10 cellular contexts compared by ENCODE assay signal in genomic region chr11:44728491-44728910, GRCh38. TPM values are rescaled to one million over a fixed set of nuclear protein-coding genes. Genes with fewer than 3 reads are reported as not detected.
DNase-seq lines count a peak whose midpoint lies in the region; ATAC-seq and TF ChIP-seq lines count a peak whose summit lies in the region.
"Had no signal": no experiment of that assay in that cellular context is flagged by ENCODE, and none has a peak within 500 bp of the region (broad histone marks: within the 10 kb centered on the region; RNA-seq: fewer than 3 reads in every experiment).

No MANE protein-coding gene starts in this region.

- no peak overlapping the region for H2BK5ac ChIP-seq in IMR-90 (ENCODE audit: low read depth, low read length, poor library complexity, severe bottlenecking)

- H3K14ac ChIP-seq in IMR-90 (replicated peaks; ENCODE audit: low read depth, low read length): no peak overlapping the region

- H3K4me2 ChIP-seq in BLaER1: peak overlapping the region; percentile 100; the same call in 1 of the 2 replicates
- no peak overlapping the region; the same call in 1 of the 2 replicates for H3K4me2 ChIP-seq in IMR-90 (ENCODE audit: low read depth, low read length)

- H3K9me1 ChIP-seq in IMR-90 (ENCODE audit: insufficient read depth, low read length): no peaks in the 10 kb centered on the region

- no peak overlapping the region for H3K23ac ChIP-seq in IMR-90 (ENCODE audit: low read depth, low read length)

- intact Hi-C loops in IMR-90 (cut with micrococcal nuclease): loop anchor here (1.0 to 10.0 kb wide), 6 partner anchors 74 to 184 kb away; partner anchors contain the start of gene CD82

- ATAC-seq in IMR-90 (ENCODE audit: low read depth): no peak

- H3K4me1 ChIP-seq in BLaER1 (peaks cover 21% of the 10 kb centered on the region), IMR-90 (ENCODE audit: control insufficient read depth, insufficient read depth, low read length) (no peaks in the 10 kb centered on the region; the same call in 1 of the 2 replicates), endodermal cell (ENCODE audit: control insufficient read depth, insufficient read depth, low read length) (no peaks in the 10 kb centered on the region), neuron (ENCODE audit: insufficient read depth, low read length) (peaks cover 42% of the 10 kb centered on the region)

- TF ChIP-seq RAD21 in IMR-90 (IDR thresholded peaks at IDR 0.05; ENCODE audit: low read length): no peak

- TF ChIP-seq POLR2A in IMR-90 (IDR thresholded peaks at IDR 0.05; ENCODE audit: low read depth, low read length): no peak

- peaks cover 3% of the 10 kb centered on the region for H3K36me3 Mint-ChIP-seq in endodermal cell (ENCODE audit: low read depth)

- H3K4ac ChIP-seq in IMR-90 (ENCODE audit: low read depth, low read length): no peak overlapping the region

- no peak overlapping the region for H4K8ac ChIP-seq in IMR-90 (ENCODE audit: low read depth in 2 of 2, low read length in 2 of 2)

- H2AK5ac ChIP-seq in IMR-90 (ENCODE audit: low read depth, low read length): no peak overlapping the region

- CTCF ChIA-PET in IMR-90 (lab: Yijun Ruan, JAX): interaction anchor here (0.6 kb wide), 1 partner anchor 38 kb away, joined by 3 read pairs; no protein-coding TSS in a partner anchor

- H4K20me1 ChIP-seq in BLaER1 (peaks cover 6% of the 10 kb centered on the region; the same call in 1 of the 2 replicates), IMR-90 (ENCODE audit: insufficient read depth, low read length) (no peaks in the 10 kb centered on the region)

- H3K18ac ChIP-seq in IMR-90 (ENCODE audit: low read depth, low read length): no peak overlapping the region

- DNase-seq in IMR-90 (no peak), endodermal cell (peak; percentile 81), NCI-H345 treated with DMSO at 0.1 percent for 48 hours (lab: John Stamatoyannopoulos, UW; ENCODE audit: unreplicated experiment) (no peak), ACHN (no peak), DMS153 (lab: John Stamatoyannopoulos, UW) (no peak)
- no peak for DNase-seq in stimulated activated naive CD4-positive, alpha-beta T cell (lab: John Stamatoyannopoulos, UW)

- peaks cover 6% of the 10 kb centered on the region for H3K9me3 Mint-ChIP-seq in endodermal cell

- H3K9me3 ChIP-seq in BLaER1: no peaks in the 10 kb centered on the region
- peaks cover 3% of the 10 kb centered on the region for H3K9me3 ChIP-seq in IMR-90 (ENCODE audit: control insufficient read depth, insufficient read depth, low read length)
- H3K9me3 ChIP-seq in endodermal cell (ENCODE audit: control insufficient read depth, low read length): no peaks in the 10 kb centered on the region
- H3K9me3 ChIP-seq in neuron (ENCODE audit: low read length): no peaks in the 10 kb centered on the region
- H3K9me3 ChIP-seq: pancreas had no signal

- H3K56ac ChIP-seq in IMR-90 (ENCODE audit: extremely low read depth, insufficient read depth, low read length): no peak overlapping the region

- H3K36me3 ChIP-seq in BLaER1: no peaks in the 10 kb centered on the region
- H3K36me3 ChIP-seq in IMR-90 (ENCODE audit: control insufficient read depth, insufficient read depth, low read length): no peaks in the 10 kb centered on the region
- H3K36me3 ChIP-seq in endodermal cell (ENCODE audit: control insufficient read depth, insufficient read depth, low read length): no peaks in the 10 kb centered on the region
- no peaks in the 10 kb centered on the region for H3K36me3 ChIP-seq in neuron (ENCODE audit: insufficient read depth, low read length)
- H3K36me3 ChIP-seq: pancreas had no signal

- peak overlapping the region; percentile 70 for H3K4me3 Mint-ChIP-seq in endodermal cell

- H3K27ac ChIP-seq in BLaER1 (no peak overlapping the region), IMR-90 (ENCODE audit: insufficient read depth, low read length) (no peak overlapping the region), endodermal cell (ENCODE audit: low read depth, low read length) (peak overlapping the region; percentile 1)
- H3K27ac ChIP-seq: pancreas had no signal

- peak overlapping the region; percentile 16 for H3K27ac Mint-ChIP-seq in endodermal cell

- H2AFZ ChIP-seq in IMR-90 (replicated peaks; ENCODE audit: low read length, poor library complexity) (no peak overlapping the region), neuron (ENCODE audit: low read depth, low read length) (no peak overlapping the region)

- no peak overlapping the region for H2BK15ac ChIP-seq in IMR-90 (ENCODE audit: low read depth, low read length)

- H3K9ac ChIP-seq in BLaER1 (no peak overlapping the region), IMR-90 (ENCODE audit: low read depth, low read length) (no peak overlapping the region), endodermal cell (ENCODE audit: extremely low read depth, low read length, poor library complexity, severe bottlenecking) (peak overlapping the region; percentile 35)

- in situ Hi-C loops in IMR-90 (cut with MboI; ENCODE audit: low sequenced_read_pairs): loop anchor here (5.0 kb wide), 2 partner anchors 49 to 164 kb away; no protein-coding TSS in a partner anchor
- in situ Hi-C loops in ACHN (cut with HindIII; ENCODE audit: low pct_ligation_motif_present, low pct_unique_long_range_greater_than_20kb, low sequenced_read_pairs): no loop called here

- no peak overlapping the region for H3K4me3 ChIP-seq in BLaER1
- H3K4me3 ChIP-seq in IMR-90 (ENCODE audit: insufficient read depth, low read depth, low read length): no peak overlapping the region
- H3K4me3 ChIP-seq in endodermal cell (ENCODE audit: low read length): peak overlapping the region; percentile 80
- peak overlapping the region; percentile 71 for H3K4me3 ChIP-seq in neuron (ENCODE audit: low read length)

- no CpG with 5 or more reads among the region's 6 CpGs for WGBS in IMR-90 (ENCODE audit: extremely low coverage in 2 of 2, insufficient read length in 1 of 2), 2 experiments
- WGBS in endodermal cell (ENCODE audit: insufficient coverage in 1 of 2, insufficient read length in 1 of 2), 2 experiments: 23% methylated on average over 6 of the region's 6 CpGs; no CpG with 5 or more reads in 1 of the 2 experiments

- H3K27me3 ChIP-seq in BLaER1 (peaks cover 57% of the 10 kb centered on the region), IMR-90 (ENCODE audit: control insufficient read depth, insufficient read depth, low read length) (peaks cover 50% of the 10 kb centered on the region), endodermal cell (ENCODE audit: control insufficient read depth, insufficient read depth, low read length, poor library complexity, severe bottlenecking) (no peaks in the 10 kb centered on the region), neuron (ENCODE audit: insufficient read depth, low read length) (no peaks in the 10 kb centered on the region)
- H3K27me3 ChIP-seq: pancreas had no signal

- BruUV-seq in IMR-90 (replicated peaks; lab: Mats Ljungman, UMichigan): no TSS peak

- H3K4me1 Mint-ChIP-seq in endodermal cell: peaks cover 29% of the 10 kb centered on the region

- POLR2A ChIA-PET in IMR-90 (lab: Charles Lee; ENCODE audit: unreplicated experiment): no interaction called here

- H2BK20ac ChIP-seq in IMR-90 (ENCODE audit: low read depth, low read length): no peak overlapping the region

- no peak overlapping the region for H4K91ac ChIP-seq in IMR-90 (ENCODE audit: insufficient read depth, low read depth, low read length)

- no peak overlapping the region for H2BK120ac ChIP-seq in IMR-90 (ENCODE audit: low read depth, low read length)

- dilution Hi-C loops in IMR-90 (cut with HindIII; ENCODE audit: low sequenced_read_pairs, unreplicated experiment): no loop called here

- no peak overlapping the region for H4K5ac ChIP-seq in IMR-90 (ENCODE audit: low read depth, low read length)

- no peaks in the 10 kb centered on the region for H3K79me1 ChIP-seq in IMR-90 (ENCODE audit: low read depth in 1 of 2, low read length in 2 of 2)

- no peak overlapping the region for H2AK9ac ChIP-seq in IMR-90 (replicated peaks; ENCODE audit: low read depth, low read length, poor library complexity)

- TF ChIP-seq CTCF in IMR-90 (conservative IDR thresholded peaks at IDR 0.05; ENCODE audit: low read depth, low read length): no peak
- no peak for TF ChIP-seq CTCF in endodermal cell (conservative IDR thresholded peaks at IDR 0.05)

- H3K27me3 Mint-ChIP-seq in endodermal cell (ENCODE audit: insufficient read depth): peaks cover 50% of the 10 kb centered on the region

TF ChIP-seq in IMR-90, 13 proteins besides CTCF, POLR2A, EP300 and RAD21:
- TF ChIP-seq NFE2L2 (IDR thresholded peaks at IDR 0.05; ENCODE audit: low read depth, low read length): no peak
- TF ChIP-seq BHLHE40 (IDR thresholded peaks at IDR 0.05; ENCODE audit: low read depth, low read length): no peak
- no peak for TF ChIP-seq ELK1 (IDR thresholded peaks at IDR 0.05; ENCODE audit: borderline replicate concordance, low read depth, low read length)
- no peak for TF ChIP-seq FOS (IDR thresholded peaks at IDR 0.05; ENCODE audit: low read depth, low read length)
- TF ChIP-seq CEBPB (IDR thresholded peaks at IDR 0.05; ENCODE audit: low read depth, low read length): peak; percentile 18; the same call in 1 of the 2 replicates

RNA-seq across cellular contexts. Expression of gene TSPAN18, which starts 1.7 kb away (rescaled TPM):
- under 0.01 and 0.36 TPM in 2 replicates for total RNA-seq in IMR-90 (2012; rRNA removed)
- 0.85 and 1.1 TPM in 2 replicates for polyA plus RNA-seq in IMR-90 (2012; rRNA removed)
- 0.77 and 1.4 TPM in 2 replicates for polyA plus RNA-seq in IMR-90 (2012; cell fraction: cytosol; rRNA removed)
- polyA plus RNA-seq in IMR-90 (2012; cell fraction: nucleus; rRNA removed; ENCODE audit: low replicate concordance): 0.45 and 0.71 TPM in 2 replicates
- total RNA-seq in endodermal cell: 10 to 100 TPM; 28.0 to 28.7 TPM
- polyA plus RNA-seq in endodermal cell (2013, experiment 1 of 2): 96.1 TPM
- polyA plus RNA-seq in endodermal cell (2013, experiment 2 of 2): 74.6 TPM
- total RNA-seq: fibroblast of lung had no signal

Comparison
In these comparisons a context has a peak if more than half of its experiments do, and no peak if none do; other contexts are left out.
1. H3K4me3 ChIP-seq: peak in endodermal cell (single experiment) and neuron (single experiment); none in BLaER1 (single experiment) and IMR-90 (single experiment).
2. RNA of gene TSPAN18, which starts 1.7 kb away (total RNA-seq): 28.0 to 28.7 TPM in endodermal cell; under 0.01 to 0.36 TPM in IMR-90; every median in the first group is over 10 times any median in the second.